Comparison of ENCODE assay signal across 10 cellular contexts in genomic region chr18:76874643-76875389, GRCh38. TPM values are rescaled to one million over a fixed set of nuclear protein-coding genes. Genes with fewer than 3 reads are reported as not detected.
DNase-seq lines count a peak whose midpoint lies in the region; TF ChIP-seq lines count a peak whose summit lies in the region.
"Had no signal": no experiment of that assay in that cellular context is flagged by ENCODE, and none has a peak within 500 bp of the region (broad histone marks: within the 10 kb centered on the region; RNA-seq: fewer than 3 reads in every experiment).

No MANE protein-coding gene starts in this region.

- H3K36me3 ChIP-seq in NT2/D1 (ENCODE audit: insufficient read depth, insufficient read length, low read length) (peaks cover 46% of the 10 kb centered on the region), uterus (no peaks in the 10 kb centered on the region)

- TF ChIP-seq CTCF in uterus (IDR thresholded peaks at IDR 0.05), result no peak
- TF ChIP-seq CTCF in osteocyte (IDR thresholded peaks at IDR 0.05), result no peak

- intact Hi-C loops in uterus (cut with DNase I; ENCODE audit: low total_unique reads), result no loop called here

- peak overlapping the region; percentile 59 for H3K27ac Mint-ChIP-seq in activated naive CD8-positive, alpha-beta T cell treated with anti-CD3 and anti-CD28 coated beads for 36 hours
- H3K27ac Mint-ChIP-seq in osteocyte (ENCODE audit: unreplicated experiment), result no peak overlapping the region

- no peaks in the 10 kb centered on the region for H3K9me3 ChIP-seq in NT2/D1 (ENCODE audit: insufficient read depth, low read length)
- no peaks in the 10 kb centered on the region for H3K9me3 ChIP-seq in uterus
- H3K9me3 ChIP-seq: adrenal gland had no signal

- H3K27ac ChIP-seq in uterus, result no peak overlapping the region
- H3K27ac ChIP-seq: adrenal gland had no signal

- H3K9me3 Mint-ChIP-seq in activated naive CD8-positive, alpha-beta T cell treated with anti-CD3 and anti-CD28 coated beads for 36 hours, result no peaks in the 10 kb centered on the region
- no peaks in the 10 kb centered on the region for H3K9me3 Mint-ChIP-seq in osteocyte (ENCODE audit: unreplicated experiment)
- H3K9me3 Mint-ChIP-seq: neural crest cell had no signal

- peaks cover 3% of the 10 kb centered on the region for H3K36me3 Mint-ChIP-seq in activated naive CD8-positive, alpha-beta T cell treated with anti-CD3 and anti-CD28 coated beads for 36 hours
- peaks cover 26% of the 10 kb centered on the region for H3K36me3 Mint-ChIP-seq in osteocyte (ENCODE audit: unreplicated experiment)

- H3K4me3 ChIP-seq in NT2/D1 (ENCODE audit: insufficient read length, low read depth) (no peak overlapping the region), uterus (no peak overlapping the region)
- H3K4me3 ChIP-seq: adrenal gland had no signal

- H3K4me1 Mint-ChIP-seq in activated naive CD8-positive, alpha-beta T cell treated with anti-CD3 and anti-CD28 coated beads for 36 hours, result peaks cover 13% of the 10 kb centered on the region
- H3K4me1 Mint-ChIP-seq in osteocyte (ENCODE audit: unreplicated experiment), result no peaks in the 10 kb centered on the region

- H3K4me1 ChIP-seq in NT2/D1 (ENCODE audit: insufficient read depth, insufficient read length), result peaks cover 3% of the 10 kb centered on the region
- no peaks in the 10 kb centered on the region for H3K4me1 ChIP-seq in uterus
- H3K4me1 ChIP-seq: adrenal gland had no signal

- no peaks in the 10 kb centered on the region for H3K27me3 ChIP-seq in NT2/D1 (ENCODE audit: insufficient read depth, insufficient read length)
- no peaks in the 10 kb centered on the region for H3K27me3 ChIP-seq in uterus
- H3K27me3 ChIP-seq: adrenal gland had no signal

- H3K9ac ChIP-seq in NT2/D1 (ENCODE audit: insufficient read length, low read depth), result no peak overlapping the region

- H3K4me3 Mint-ChIP-seq in activated naive CD8-positive, alpha-beta T cell treated with anti-CD3 and anti-CD28 coated beads for 36 hours, result peak overlapping the region; percentile 6
- H3K4me3 Mint-ChIP-seq in osteocyte (ENCODE audit: unreplicated experiment), result no peak overlapping the region

- DNase-seq in NCI-H82 (lab: John Stamatoyannopoulos, UW) (peak; percentile 46), NCI-H82 treated with DMSO at 0.1 percent for 48 hours (lab: John Stamatoyannopoulos, UW; ENCODE audit: unreplicated experiment) (no peak), NT2/D1 (ENCODE audit: low read depth, low spot score) (peak; percentile 1), uterus (no peak), osteocyte (ENCODE audit: extremely low spot score, unreplicated experiment) (no peak), HT-29 (ENCODE audit: low spot score) (no peak)
- DNase-seq in activated naive CD8-positive, alpha-beta T cell treated with anti-CD3 and anti-CD28 coated beads for 36 hours, result peak; percentile 52
- DNase-seq in stimulated activated CD8-positive, alpha-beta memory T cell treated with anti-CD3 and anti-CD28 coated beads, Interleukin-4, amount 100 ng/mL, for 24 hours (ENCODE audit: low read depth), result peak; percentile 11

- H3K27me3 Mint-ChIP-seq in activated naive CD8-positive, alpha-beta T cell treated with anti-CD3 and anti-CD28 coated beads for 36 hours, result no peaks in the 10 kb centered on the region
- no peaks in the 10 kb centered on the region for H3K27me3 Mint-ChIP-seq in osteocyte (ENCODE audit: unreplicated experiment)

- TF ChIP-seq POLR2A in uterus (IDR thresholded peaks at IDR 0.05), result no peak

RNA-seq across cellular contexts. Expression of gene ZNF236, which starts 52.5 kb away (rescaled TPM):
- 10 to 100 TPM; 12.0 to 14.3 TPM for total RNA-seq in activated naive CD8-positive, alpha-beta T cell treated with anti-CD3 and anti-CD28 coated beads for 36 hours
- total RNA-seq in uterus (10 to 100 TPM; 16.7 to 40.7 (median 22.9) TPM), osteocyte (18.1 and 20.4 TPM in 2 replicates)
- 4.5 and 6.6 TPM in 2 replicates for total RNA-seq in HT-29 (2014; rRNA removed; shearing (Covaris generic))

Comparison
In these comparisons a context has a peak if more than half of its experiments do, and no peak if none do; other contexts are left out.
1. DNase-seq: peak in NCI-H82 (single experiment), NT2/D1 (single experiment), activated naive CD8-positive, alpha-beta T cell treated with anti-CD3 and anti-CD28 coated beads for 36 hours (single experiment) and stimulated activated CD8-positive, alpha-beta memory T cell treated with anti-CD3 and anti-CD28 coated beads, Interleukin-4, amount 100 ng/mL, for 24 hours (single experiment); none in NCI-H82 treated with DMSO at 0.1 percent for 48 hours (single experiment), uterus (0 of 2), osteocyte (single experiment) and HT-29 (single experiment).